18 cellular contexts compared by ENCODE assay signal in genomic region chr20:50765674-50766073, GRCh38. TPM values are rescaled to one million over a fixed set of nuclear protein-coding genes. Genes with fewer than 3 reads are reported as not detected.
A peak's percentile ranks its signal among the peaks of the same experiment; 100 is the strongest.
DNase-seq lines count a peak whose midpoint lies in the region; ATAC-seq, FAIRE-seq and TF ChIP-seq lines count a peak whose summit lies in the region.
"Had no signal": no experiment of that assay in that cellular context is flagged by ENCODE, and none has a peak within 500 bp of the region (broad histone marks: within the 10 kb centered on the region; RNA-seq: fewer than 3 reads in every experiment).

No MANE protein-coding gene starts in this region.

- no peaks in the 10 kb centered on the region for H4K20me1 ChIP-seq in HCT116 (ENCODE audit: insufficient read depth)
- H4K20me1 ChIP-seq in K562 (replicated peaks; ENCODE audit: control insufficient read depth, insufficient read depth, low read length) = no peaks in the 10 kb centered on the region

- H3K9me2 ChIP-seq in HCT116 (ENCODE audit: insufficient read depth) = no peaks in the 10 kb centered on the region

- H3K79me2 ChIP-seq in HCT116 (ENCODE audit: insufficient read depth, low read length) (no peaks in the 10 kb centered on the region), K562 (ENCODE audit: control insufficient read depth, insufficient read depth, low read length) (no peaks in the 10 kb centered on the region)

- no peak for FAIRE-seq in K562 (lab: Jason Lieb, UNC)
- FAIRE-seq in small intestine (lab: Jason Lieb, UNC) = no peak
- FAIRE-seq: H1, HTR-8/SVneo had no signal

- H3K27ac ChIP-seq in A673 (ENCODE audit: low read depth, low read length, poor library complexity, severe bottlenecking) = peak overlapping the region; percentile 52
- peak overlapping the region; percentile 10; the same call in 1 of the 2 replicates for H3K27ac ChIP-seq in HCT116 (ENCODE audit: low read depth, low read length)
- peak overlapping the region; percentile 99 for H3K27ac ChIP-seq in Panc1 (ENCODE audit: low read length)
- no peak overlapping the region for H3K27ac ChIP-seq in K562 (ENCODE audit: extremely low read depth, low read depth, low read length)
- H3K27ac ChIP-seq in small intestine (ENCODE audit: low read depth in 1 of 2, low read length in 1 of 2) = no peak overlapping the region

- no TSS peak for BruUV-seq in A673 (replicated peaks; lab: Mats Ljungman, UMichigan)
- no TSS peak for BruUV-seq in HCT116 (replicated peaks; lab: Mats Ljungman, UMichigan)
- no TSS peak for BruUV-seq in Panc1 (replicated peaks; lab: Mats Ljungman, UMichigan)
- no TSS peak for BruUV-seq in K562 (replicated peaks; lab: Mats Ljungman, UMichigan)

- H3K9ac ChIP-seq in HCT116 (ENCODE audit: low read length) = no peak overlapping the region
- no peak overlapping the region for H3K9ac ChIP-seq in K562 (ENCODE audit: insufficient read depth in 1 of 2, low read depth in 2 of 2, low read length in 2 of 2)

- RAD21 ChIA-PET in HCT116 (lab: Charles Lee; ENCODE audit: low non-redundant PET in 1 of 2, low total read pairs in 2 of 2, uncharacterized antibody in 2 of 2, unreplicated experiment in 2 of 2) = interaction anchor here in 1 of 2 experiments (0.6 kb wide), 1 partner anchor 25 kb away, joined by 3 read pairs; no protein-coding TSS in a partner anchor

- TF ChIP-seq POLR2A in HCT116 (IDR thresholded peaks at IDR 0.05; ENCODE audit: borderline replicate concordance, extremely low read depth, insufficient read depth, insufficient read length) (no peak), K562 (conservative IDR thresholded peaks at IDR 0.05) (no peak)

- DNase-seq in A673 (ENCODE audit: low spot score) (no peak), HCT116 (ENCODE audit: low read depth, low spot score) (no peak), Panc1 (ENCODE audit: low read depth, low spot score) (no peak), K562 (ENCODE audit: extremely low read depth in 1 of 4, low spot score in 3 of 4) (no peak), retina (no peak), small intestine (no peak)
- DNase-seq: AML-193; CD4-positive, alpha-beta T cell; DMS153; DMS79; GF-D8; Kasumi-1; KG1 had no signal

- intact Hi-C loops in A673 (cut with micrococcal nuclease; ENCODE audit: unreplicated experiment) (no loop called here), HCT116 (cut with micrococcal nuclease) (no loop called here), Panc1 (cut with micrococcal nuclease; ENCODE audit: unreplicated experiment) (no loop called here), K562 (cut with micrococcal nuclease) (no loop called here)

- no peak for ATAC-seq in HCT116
- no peak for ATAC-seq in Panc1
- no peak for ATAC-seq in K562
- no peak for ATAC-seq in GM21515 (IDR thresholded peaks at IDR 0.05; ENCODE audit: unreplicated experiment)

- POLR2A ChIA-PET in A673 (lab: Charles Lee; ENCODE audit: low non-redundant PET) = no interaction called here
- POLR2A ChIA-PET in HCT116 (lab: Charles Lee) = interaction anchor here (1.3 kb wide), 1 partner anchor 25 kb away, joined by 3 read pairs; no protein-coding TSS in a partner anchor
- POLR2A ChIA-PET in Panc1 (lab: Charles Lee) = interaction anchor here (0.6 to 1.8 kb wide), 3 partner anchors 9 to 23 kb away, joined by 3 to 8 read pairs (median 3); no protein-coding TSS in a partner anchor
- POLR2A ChIA-PET in K562 (lab: Yijun Ruan, JAX) = interaction anchor here (0.6 to 0.8 kb wide), 3 partner anchors 8 to 21 kb away, joined by 3 to 5 read pairs (median 3); no protein-coding TSS in a partner anchor

- H3K4me3 ChIP-seq in A673 (ENCODE audit: low read depth, low read length, poor library complexity, severe bottlenecking) (no peak overlapping the region), HCT116 (replicated peaks in 1 of 2; ENCODE audit: low read depth in 1 of 2, low read length in 2 of 2) (no peak overlapping the region), Panc1 (ENCODE audit: low read depth in 2 of 2, low read length in 2 of 2) (no peak overlapping the region), K562 (no peak overlapping the region), small intestine (ENCODE audit: low read depth in 1 of 2, low read length in 2 of 2) (no peak overlapping the region)
- H3K4me3 ChIP-seq: HAP-1 had no signal

- no peak for TF ChIP-seq CTCF in A673 (conservative IDR thresholded peaks at IDR 0.05; ENCODE audit: low read depth, low read length)
- TF ChIP-seq CTCF in HCT116 (IDR thresholded peaks at IDR 0.05 in 2 of 3, conservative IDR thresholded peaks at IDR 0.05 in 1 of 3; ENCODE audit: borderline replicate concordance in 1 of 3, insufficient read depth in 1 of 3, low read depth in 2 of 3, low read length in 2 of 3) = no peak
- TF ChIP-seq CTCF in Panc1 (IDR thresholded peaks at IDR 0.05) = no peak
- TF ChIP-seq CTCF in K562 (IDR thresholded peaks at IDR 0.05 in 2 of 3, conservative IDR thresholded peaks at IDR 0.05 in 1 of 3; ENCODE audit: insufficient read depth in 2 of 3, low read depth in 1 of 3, low read length in 3 of 3) = no peak

- in situ Hi-C loops in Panc1 (cut with HindIII; ENCODE audit: low pct_unique_long_range_greater_than_20kb, low sequenced_read_pairs) = no loop called here
- in situ Hi-C loops in K562 (cut with MboI) = no loop called here

- no peak for TF ChIP-seq EP300 in K562 (IDR thresholded peaks at IDR 0.05; ENCODE audit: low read length)

- no peaks in the 10 kb centered on the region for H3K9me3 ChIP-seq in A673 (ENCODE audit: low read depth, low read length, poor library complexity, severe bottlenecking)
- H3K9me3 ChIP-seq in HCT116 (ENCODE audit: control insufficient read depth in 1 of 2, insufficient read depth in 1 of 2, low read depth in 1 of 2, low read length in 2 of 2) = no peaks in the 10 kb centered on the region
- no peaks in the 10 kb centered on the region for H3K9me3 ChIP-seq in Panc1 (ENCODE audit: control insufficient read depth, insufficient read depth, low read depth, low read length)
- H3K9me3 ChIP-seq in K562 (replicated peaks; ENCODE audit: control insufficient read depth, insufficient read depth, low read depth, low read length) = no peaks in the 10 kb centered on the region
- H3K9me3 ChIP-seq in small intestine (ENCODE audit: control insufficient read depth, low read depth) = no peaks in the 10 kb centered on the region
- H3K9me3 ChIP-seq: Caco-2, HAP-1 had no signal

- H3K9me1 ChIP-seq in K562 (ENCODE audit: control insufficient read depth, insufficient read depth, low read length) = no peaks in the 10 kb centered on the region

- peak overlapping the region; percentile 33 for H2AFZ ChIP-seq in HCT116 (ENCODE audit: low read depth, low read length, poor library complexity, severe bottlenecking)
- no peak overlapping the region for H2AFZ ChIP-seq in K562 (ENCODE audit: low read depth, low read length)

- peak overlapping the region; percentile 41; the same call in 1 of the 2 replicates for H3K4me2 ChIP-seq in HCT116 (ENCODE audit: low read length)
- H3K4me2 ChIP-seq in K562 (ENCODE audit: insufficient read depth, low read length) = no peak overlapping the region

- H3K27me3 ChIP-seq in A673 (replicated peaks; ENCODE audit: insufficient read depth, low read depth, low read length, poor library complexity) (no peaks in the 10 kb centered on the region), HCT116 (ENCODE audit: insufficient read depth, low read length) (no peaks in the 10 kb centered on the region), Panc1 (ENCODE audit: control insufficient read depth, insufficient read depth, low read length) (no peaks in the 10 kb centered on the region), K562 (ENCODE audit: control insufficient read depth in 2 of 2, insufficient read depth in 2 of 2, low read length in 2 of 2) (no peaks in the 10 kb centered on the region), small intestine (ENCODE audit: control insufficient read depth in 2 of 2, insufficient read depth in 2 of 2, low read length in 2 of 2) (no peaks in the 10 kb centered on the region)

- H3K36me3 ChIP-seq in A673 (ENCODE audit: insufficient read depth, low read length, poor library complexity, severe bottlenecking) = no peaks in the 10 kb centered on the region
- no peaks in the 10 kb centered on the region for H3K36me3 ChIP-seq in HCT116 (ENCODE audit: control insufficient read depth in 1 of 2, insufficient read depth in 2 of 2, low read length in 2 of 2)
- H3K36me3 ChIP-seq in Panc1 (ENCODE audit: control insufficient read depth, insufficient read depth, low read length) = no peaks in the 10 kb centered on the region
- H3K36me3 ChIP-seq in K562 (ENCODE audit: control insufficient read depth, insufficient read depth, low read length) = no peaks in the 10 kb centered on the region
- H3K36me3 ChIP-seq in small intestine (ENCODE audit: control insufficient read depth in 2 of 2, insufficient read depth in 2 of 2, low read length in 2 of 2) = no peaks in the 10 kb centered on the region
- H3K36me3 ChIP-seq: HAP-1 had no signal

- TF ChIP-seq RAD21 in HCT116 (IDR thresholded peaks at IDR 0.05; ENCODE audit: low read depth) (no peak), K562 (CRISPR knock-in tag; conservative IDR thresholded peaks at IDR 0.05 in 1 of 2, IDR thresholded peaks at IDR 0.05 in 1 of 2) (no peak)

- WGBS in K562 (ENCODE audit: insufficient coverage, low coverage, missing lambda C conversion rate) = 61% methylated on average over 3 of the region's 3 CpGs
- WGBS in small intestine, 3 donors = 53 to 70% (median 60%) methylated on average over 3 of the region's 3 CpGs

- H3K4me1 ChIP-seq in A673 (ENCODE audit: insufficient read depth, low read length, poor library complexity, severe bottlenecking) = peaks cover 43% of the 10 kb centered on the region
- H3K4me1 ChIP-seq in HCT116 (ENCODE audit: control insufficient read depth in 1 of 2, insufficient read depth in 2 of 2, low read length in 2 of 2) = peaks cover 46 to 66% of the 10 kb centered on the region in 2 experiments
- H3K4me1 ChIP-seq in Panc1 (ENCODE audit: control insufficient read depth, insufficient read depth, low read length) = peaks cover 71% of the 10 kb centered on the region
- H3K4me1 ChIP-seq in K562 (replicated peaks in 1 of 2; ENCODE audit: control insufficient read depth in 2 of 2, insufficient read depth in 2 of 2, low read length in 2 of 2) = peaks cover 30 to 41% of the 10 kb centered on the region in 2 experiments
- H3K4me1 ChIP-seq in small intestine (ENCODE audit: control insufficient read depth in 2 of 2, insufficient read depth in 1 of 2, low read depth in 1 of 2, low read length in 1 of 2) = no peaks in the 10 kb centered on the region

- CTCF ChIA-PET in A673 (lab: Charles Lee) = no interaction called here
- CTCF ChIA-PET in HCT116 (lab: Charles Lee) = interaction anchor here (1.4 to 2.8 kb wide), 5 partner anchors 17 to 103 kb away, joined by 3 to 9 read pairs (median 7); partner anchors contain the start of gene BCAS4
- CTCF ChIA-PET in Panc1 (lab: Charles Lee) = interaction anchor here (0.6 to 1.5 kb wide), 2 partner anchors 22 to 28 kb away, joined by 3 read pairs; no protein-coding TSS in a partner anchor
- CTCF ChIA-PET in K562 (lab: Yijun Ruan, JAX; ENCODE audit: low intra/inter-chr PET ratio) = no interaction called here

RNA-seq across cellular contexts. Expression of gene BCAS4, which starts 29.2 kb away (rescaled TPM):
- 28.4 and 35.2 TPM in 2 replicates for total RNA-seq in A673 (2021)
- total RNA-seq in HCT116 (2021; ENCODE audit: unreplicated experiment) = 18.9 TPM
- 18.3 and 18.6 TPM in 2 replicates for polyA plus RNA-seq in HCT116 (2012)
- total RNA-seq in Panc1 (2021; ENCODE audit: unreplicated experiment) = 34.8 TPM
- polyA plus RNA-seq in Panc1 (2012; ENCODE audit: insufficient read length) = 76.6 TPM
- total RNA-seq in K562 (2011; cell fraction: chromatin; rRNA removed; ENCODE audit: low replicate concordance) = 2.3 and 2.5 TPM in 2 replicates
- 0.26 and 1.0 TPM in 2 replicates for total RNA-seq in K562 (2011; cell fraction: nucleolus; rRNA removed)
- 1.8 and 2.7 TPM in 2 replicates for total RNA-seq in K562 (2011; cell fraction: nucleoplasm; rRNA removed)
- 2.3 and 2.9 TPM in 2 replicates for total RNA-seq in K562 (2014; rRNA removed)
- 0.47 and 0.64 TPM in 2 replicates for total RNA-seq in K562 (2014; rRNA removed; fragmentation: Illumina TruSeq; extraction: Trizol)
- total RNA-seq in K562 (2015; rRNA removed; fragmentation: Illumina TruSeq; extraction: Trizol) = 0.34 and 0.36 TPM in 2 replicates
- 1.5 and 2.0 TPM in 2 replicates for total RNA-seq in K562 (2021)
- 0.65 and 1.1 TPM in 2 replicates for polyA plus RNA-seq in K562 (2011; rRNA removed)
- polyA plus RNA-seq in K562 (2011; cell fraction: cytosol; rRNA removed) = 1.2 and 2.1 TPM in 2 replicates
- polyA plus RNA-seq in K562 (2011; cell fraction: nucleus; rRNA removed) = 0.27 and 0.70 TPM in 2 replicates
- 0.87 and 1.4 TPM in 2 replicates for polyA plus RNA-seq in K562 (2012)
- polyA plus RNA-seq in K562 (2014; fragmentation: Illumina TruSeq; extraction: Trizol) = 0.25 and 1.5 TPM in 2 replicates
- under 1 TPM; 0.15 to 0.20 TPM for polyA plus RNA-seq in K562 (2014; fragmentation: Nextera tagmentation; extraction: Ambion mirVana)
- polyA plus RNA-seq in K562 (2014; rRNA removed) = 0.40 and 2.1 TPM in 2 replicates
- polyA minus RNA-seq in K562 (2011; rRNA and poly(A)+ RNA removed) = 0.06 and 0.63 TPM in 2 replicates
- not detected in 2 replicates for polyA minus RNA-seq in K562 (2011; cell fraction: cytosol; rRNA and poly(A)+ RNA removed)
- polyA minus RNA-seq in K562 (2011; cell fraction: nucleus; rRNA and poly(A)+ RNA removed) = 0.22 and 1.2 TPM in 2 replicates
- polyA plus RNA-seq in small intestine = 1 to 10 TPM in 2 of 3 donors, under 1 TPM in 1; 0.45 to 1.7 (median 1.4) TPM

RNA-seq across cellular contexts. Expression of gene PARD6B, which starts 34.3 kb away (rescaled TPM):
- total RNA-seq in A673 (2021) (24.7 and 28.1 TPM in 2 replicates), HCT116 (2021; ENCODE audit: unreplicated experiment) (41.3 TPM), Panc1 (2021; ENCODE audit: unreplicated experiment) (132 TPM), K562 (2014; rRNA removed) (5.5 and 5.9 TPM in 2 replicates), K562 (2014; rRNA removed; fragmentation: Illumina TruSeq; extraction: Trizol) (10.4 and 12.7 TPM in 2 replicates), K562 (2015; rRNA removed; fragmentation: Illumina TruSeq; extraction: Trizol) (9.0 and 9.8 TPM in 2 replicates), K562 (2021) (12.0 and 12.3 TPM in 2 replicates)
- polyA plus RNA-seq in HCT116 (2012) = 3.1 and 5.0 TPM in 2 replicates
- polyA plus RNA-seq in Panc1 (2012; ENCODE audit: insufficient read length) = 11.2 TPM
- 9.8 and 24.9 TPM in 2 replicates for total RNA-seq in K562 (2011; cell fraction: chromatin; rRNA removed; ENCODE audit: low replicate concordance)
- total RNA-seq in K562 (2011; cell fraction: nucleolus; rRNA removed) = 5.3 and 6.2 TPM in 2 replicates
- total RNA-seq in K562 (2011; cell fraction: nucleoplasm; rRNA removed) = 12.7 and 15.3 TPM in 2 replicates
- polyA plus RNA-seq in K562 (2011; rRNA removed) (4.5 and 5.3 TPM in 2 replicates), K562 (2014; fragmentation: Illumina TruSeq; extraction: Trizol) (1.7 and 2.5 TPM in 2 replicates), K562 (2014; fragmentation: Nextera tagmentation; extraction: Ambion mirVana) (1 to 10 TPM; 2.7 to 7.4 TPM), K562 (2014; rRNA removed) (2.5 and 2.6 TPM in 2 replicates), small intestine (1 to 10 TPM; 2.4 to 9.2 (median 8.9) TPM)
- polyA plus RNA-seq in K562 (2011; cell fraction: cytosol; rRNA removed) = 1.5 and 2.7 TPM in 2 replicates
- polyA plus RNA-seq in K562 (2011; cell fraction: nucleus; rRNA removed) = 1.9 and 2.6 TPM in 2 replicates
- polyA plus RNA-seq in K562 (2012) = 0.96 and 1.2 TPM in 2 replicates
- polyA minus RNA-seq in K562 (2011; rRNA and poly(A)+ RNA removed) = 10.1 and 10.3 TPM in 2 replicates
- polyA minus RNA-seq in K562 (2011; cell fraction: cytosol; rRNA and poly(A)+ RNA removed) = 5.6 and 5.7 TPM in 2 replicates
- 2.2 and 3.1 TPM in 2 replicates for polyA minus RNA-seq in K562 (2011; cell fraction: nucleus; rRNA and poly(A)+ RNA removed)

Comparison
In these comparisons a context has a peak if more than half of its experiments do, and no peak if none do; other contexts are left out.
1. H3K27ac ChIP-seq: peak in A673 (single experiment), HCT116 (single experiment) and Panc1 (single experiment); none in K562 (single experiment) and small intestine (0 of 2).
2. CTCF ChIA-PET loops: an anchor here in HCT116 (1.4 to 2.8 kb wide) and Panc1 (0.6 to 1.5 kb wide); none called in A673 and K562.